ENCODE assay signal across 19 cellular contexts in the genomic region with DNA sequence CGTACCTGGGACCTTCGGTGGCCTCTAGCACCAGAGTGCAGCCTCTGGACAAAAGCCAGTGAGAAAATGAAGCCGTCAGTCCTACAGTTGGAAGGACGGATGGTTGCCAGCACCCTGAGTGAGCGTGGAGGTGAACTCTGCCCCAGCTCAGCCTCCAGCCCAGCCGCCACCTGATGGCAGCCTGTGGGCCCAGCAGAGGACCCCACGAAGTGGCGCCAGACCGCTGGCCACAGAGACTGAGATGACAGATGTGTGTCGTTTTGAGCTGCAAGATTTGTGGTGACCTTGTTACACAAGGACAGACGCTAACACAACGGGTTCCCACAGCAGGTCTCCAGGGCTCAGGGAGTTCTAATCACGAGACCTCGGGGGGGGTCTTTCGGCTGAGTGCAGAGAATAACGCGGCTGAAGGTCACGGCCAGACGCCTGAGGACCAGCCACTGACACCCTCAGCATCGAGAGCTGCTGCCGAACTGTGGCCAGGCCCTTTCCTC.
"Had no signal": no experiment of that assay in that cellular context is flagged by ENCODE, and none has a peak within 500 bp of the region (broad histone marks: within the 10 kb centered on the region; RNA-seq: fewer than 3 reads in every experiment).

No MANE protein-coding gene starts in this region.

- H3K27ac ChIP-seq: body of pancreas, colonic mucosa, parathyroid adenoma had no signal

- FAIRE-seq: islet of Langerhans, small intestine had no signal

- H3K27me3 ChIP-seq: body of pancreas, colonic mucosa had no signal

- H3K36me3 ChIP-seq: colonic mucosa had no signal

- H2AFZ ChIP-seq: parathyroid adenoma had no signal

- H3K9me3 ChIP-seq: body of pancreas, colonic mucosa had no signal

- DNase-seq: activated CD4-positive, alpha-beta memory T cell treated with anti-CD3 and anti-CD28 coated beads for 36 hours; activated CD4-positive, alpha-beta T cell treated with anti-CD3 and anti-CD28 coated beads for 36 hours; activated gamma-delta T cell; activated T-cell treated with anti-CD3 and anti-CD28 coated beads, Interleukin-2, amount 50 U/mL, for 4 hours; amygdala; body of pancreas; caudate nucleus; colonic mucosa; mammary epithelial cell; naive B cell; small intestine; stimulated activated CD4-positive, alpha-beta T cell treated with anti-CD3 and anti-CD28 coated beads, Interleukin-4, amount 100 ng/mL, for 4 hours; stimulated activated CD8-positive, alpha-beta memory T cell treated with anti-CD3 and anti-CD28 coated beads, Interleukin-4, amount 100 ng/mL, for 48 hours; stimulated activated naive CD4-positive, alpha-beta T cell treated with Interleukin-2 at 50 U/mL for 16 hours; T-helper 17 cell had no signal

- H3K79me2 ChIP-seq: parathyroid adenoma had no signal

- H3K4me3 ChIP-seq: body of pancreas, colonic mucosa had no signal

- ATAC-seq: activated CD4-positive, alpha-beta T cell treated with anti-CD3 and anti-CD28 coated beads for 36 hours; activated T-cell treated with anti-CD3 and anti-CD28 coated beads, Interleukin-2, amount 50 U/mL, for 4 hours; body of pancreas; esophagus mucosa; left lobe of liver; T-helper 17 cell had no signal

- H3K4me1 ChIP-seq: body of pancreas, colonic mucosa, parathyroid adenoma had no signal

- H3K9ac ChIP-seq: parathyroid adenoma had no signal
